ENCODE assay signal across 1 cellular context in the genomic region with DNA sequence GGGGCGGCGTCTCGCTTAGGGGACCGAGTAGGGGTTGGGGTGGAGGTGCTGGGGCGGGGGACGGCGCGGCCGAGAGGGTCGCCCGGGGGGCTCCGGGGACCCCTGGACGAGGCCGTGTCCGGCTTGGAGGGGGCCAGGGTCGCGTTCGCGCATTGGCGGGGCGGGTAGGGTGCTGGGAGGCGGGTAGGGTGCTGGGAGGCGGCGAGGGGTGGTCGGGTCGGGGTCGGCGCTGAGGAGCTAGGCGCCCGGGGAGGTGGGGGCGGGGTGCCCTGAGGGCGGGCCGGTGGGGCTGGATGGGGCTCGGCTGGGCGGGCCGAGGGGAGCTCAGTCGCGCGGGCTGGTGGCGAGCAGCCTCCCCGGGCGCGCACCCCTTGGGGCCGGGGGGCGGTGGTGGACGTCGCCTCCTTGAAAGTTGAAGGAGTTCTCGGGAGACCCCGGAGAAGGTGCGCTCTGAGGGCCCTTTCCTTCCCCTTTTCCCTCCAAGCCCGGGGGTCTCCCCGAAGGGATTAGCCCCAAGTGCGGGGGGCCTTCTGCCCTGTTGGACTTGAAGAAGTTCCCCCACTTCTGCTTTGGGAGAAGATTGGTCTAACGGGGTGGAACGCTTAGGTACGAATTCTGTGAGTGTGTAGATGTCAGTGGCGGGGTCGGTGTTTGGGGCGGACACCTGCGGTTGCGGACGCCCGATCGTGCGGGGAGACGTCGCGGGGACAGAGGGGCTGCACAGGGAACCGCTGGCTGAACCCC.
TF ChIP-seq lines count a peak whose summit lies in the region.

No MANE protein-coding gene starts in this region.

TF ChIP-seq in HEK293, 187 proteins besides CTCF, POLR2A, EP300 and RAD21 (continued from another document):
- TF ChIP-seq, protein P1, sequence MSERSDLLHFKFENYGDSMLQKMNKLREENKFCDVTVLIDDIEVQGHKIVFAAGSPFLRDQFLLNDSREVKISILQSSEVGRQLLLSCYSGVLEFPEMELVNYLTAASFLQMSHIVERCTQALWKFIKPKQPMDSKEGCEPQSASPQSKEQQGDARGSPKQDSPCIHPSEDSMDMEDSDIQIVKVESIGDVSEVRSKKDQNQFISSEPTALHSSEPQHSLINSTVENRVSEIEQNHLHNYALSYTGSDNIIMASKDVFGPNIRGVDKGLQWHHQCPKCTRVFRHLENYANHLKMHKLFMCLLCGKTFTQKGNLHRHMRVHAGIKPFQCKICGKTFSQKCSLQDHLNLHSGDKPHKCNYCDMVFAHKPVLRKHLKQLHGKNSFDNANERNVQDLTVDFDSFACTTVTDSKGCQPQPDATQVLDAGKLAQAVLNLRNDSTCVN (tag by site-specific recombination; optimal IDR thresholded peaks at IDR 0.05), result peak; percentile 40
- no peak for TF ChIP-seq PRDM2 (tag by site-specific recombination; IDR thresholded peaks at IDR 0.05; ENCODE audit: borderline replicate concordance)
- TF ChIP-seq ZFP37 (tag by site-specific recombination; IDR thresholded peaks at IDR 0.05), result peak; percentile 69; the same call in 1 of the 2 replicates
- TF ChIP-seq, protein P2, sequence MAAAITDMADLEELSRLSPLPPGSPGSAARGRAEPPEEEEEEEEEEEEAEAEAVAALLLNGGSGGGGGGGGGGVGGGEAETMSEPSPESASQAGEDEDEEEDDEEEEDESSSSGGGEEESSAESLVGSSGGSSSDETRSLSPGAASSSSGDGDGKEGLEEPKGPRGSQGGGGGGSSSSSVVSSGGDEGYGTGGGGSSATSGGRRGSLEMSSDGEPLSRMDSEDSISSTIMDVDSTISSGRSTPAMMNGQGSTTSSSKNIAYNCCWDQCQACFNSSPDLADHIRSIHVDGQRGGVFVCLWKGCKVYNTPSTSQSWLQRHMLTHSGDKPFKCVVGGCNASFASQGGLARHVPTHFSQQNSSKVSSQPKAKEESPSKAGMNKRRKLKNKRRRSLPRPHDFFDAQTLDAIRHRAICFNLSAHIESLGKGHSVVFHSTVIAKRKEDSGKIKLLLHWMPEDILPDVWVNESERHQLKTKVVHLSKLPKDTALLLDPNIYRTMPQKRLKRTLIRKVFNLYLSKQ (tag by site-specific recombination; IDR thresholded peaks at IDR 0.05; ENCODE audit: borderline replicate concordance), result no peak
- TF ChIP-seq PATZ1 (tag by site-specific recombination; IDR thresholded peaks at IDR 0.05), result no peak; the same call in none of the 2 replicates
- no peak for TF ChIP-seq ZNF473 (tag by site-specific recombination; IDR thresholded peaks at IDR 0.05)
- TF ChIP-seq, protein P3, sequence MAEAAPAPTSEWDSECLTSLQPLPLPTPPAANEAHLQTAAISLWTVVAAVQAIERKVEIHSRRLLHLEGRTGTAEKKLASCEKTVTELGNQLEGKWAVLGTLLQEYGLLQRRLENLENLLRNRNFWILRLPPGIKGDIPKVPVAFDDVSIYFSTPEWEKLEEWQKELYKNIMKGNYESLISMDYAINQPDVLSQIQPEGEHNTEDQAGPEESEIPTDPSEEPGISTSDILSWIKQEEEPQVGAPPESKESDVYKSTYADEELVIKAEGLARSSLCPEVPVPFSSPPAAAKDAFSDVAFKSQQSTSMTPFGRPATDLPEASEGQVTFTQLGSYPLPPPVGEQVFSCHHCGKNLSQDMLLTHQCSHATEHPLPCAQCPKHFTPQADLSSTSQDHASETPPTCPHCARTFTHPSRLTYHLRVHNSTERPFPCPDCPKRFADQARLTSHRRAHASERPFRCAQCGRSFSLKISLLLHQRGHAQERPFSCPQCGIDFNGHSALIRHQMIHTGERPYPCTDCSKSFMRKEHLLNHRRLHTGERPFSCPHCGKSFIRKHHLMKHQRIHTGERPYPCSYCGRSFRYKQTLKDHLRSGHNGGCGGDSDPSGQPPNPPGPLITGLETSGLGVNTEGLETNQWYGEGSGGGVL (tag by site-specific recombination; IDR thresholded peaks at IDR 0.05), result no peak
- TF ChIP-seq ZNF645 (tag by site-specific recombination; IDR thresholded peaks at IDR 0.05), result no peak
- TF ChIP-seq ZXDB (tag by site-specific recombination; IDR thresholded peaks at IDR 0.05), result peak; percentile 90
- TF ChIP-seq GLIS2 (tag by site-specific recombination; IDR thresholded peaks at IDR 0.05), result peak; percentile 84
- TF ChIP-seq, protein P4, sequence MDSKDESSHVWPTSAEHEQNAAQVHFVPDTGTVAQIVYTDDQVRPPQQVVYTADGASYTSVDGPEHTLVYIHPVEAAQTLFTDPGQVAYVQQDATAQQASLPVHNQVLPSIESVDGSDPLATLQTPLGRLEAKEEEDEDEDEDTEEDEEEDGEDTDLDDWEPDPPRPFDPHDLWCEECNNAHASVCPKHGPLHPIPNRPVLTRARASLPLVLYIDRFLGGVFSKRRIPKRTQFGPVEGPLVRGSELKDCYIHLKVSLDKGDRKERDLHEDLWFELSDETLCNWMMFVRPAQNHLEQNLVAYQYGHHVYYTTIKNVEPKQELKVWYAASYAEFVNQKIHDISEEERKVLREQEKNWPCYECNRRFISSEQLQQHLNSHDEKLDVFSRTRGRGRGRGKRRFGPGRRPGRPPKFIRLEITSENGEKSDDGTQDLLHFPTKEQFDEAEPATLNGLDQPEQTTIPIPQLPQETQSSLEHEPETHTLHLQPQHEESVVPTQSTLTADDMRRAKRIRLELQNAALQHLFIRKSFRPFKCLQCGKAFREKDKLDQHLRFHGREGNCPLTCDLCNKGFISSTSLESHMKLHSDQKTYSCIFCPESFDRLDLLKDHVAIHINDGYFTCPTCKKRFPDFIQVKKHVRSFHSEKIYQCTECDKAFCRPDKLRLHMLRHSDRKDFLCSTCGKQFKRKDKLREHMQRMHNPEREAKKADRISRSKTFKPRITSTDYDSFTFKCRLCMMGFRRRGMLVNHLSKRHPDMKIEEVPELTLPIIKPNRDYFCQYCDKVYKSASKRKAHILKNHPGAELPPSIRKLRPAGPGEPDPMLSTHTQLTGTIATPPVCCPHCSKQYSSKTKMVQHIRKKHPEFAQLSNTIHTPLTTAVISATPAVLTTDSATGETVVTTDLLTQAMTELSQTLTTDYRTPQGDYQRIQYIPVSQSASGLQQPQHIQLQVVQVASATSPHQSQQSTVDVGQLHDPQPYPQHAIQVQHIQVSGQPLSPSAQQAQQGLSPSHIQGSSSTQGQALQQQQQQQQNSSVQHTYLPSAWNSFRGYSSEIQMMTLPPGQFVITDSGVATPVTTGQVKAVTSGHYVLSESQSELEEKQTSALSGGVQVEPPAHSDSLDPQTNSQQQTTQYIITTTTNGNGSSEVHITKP (tag by site-specific recombination; IDR thresholded peaks at IDR 0.05), result peak; percentile 87
- TF ChIP-seq ZNF335 (tag by site-specific recombination; conservative IDR thresholded peaks at IDR 0.05), result peak; percentile 32
- TF ChIP-seq, protein P5, sequence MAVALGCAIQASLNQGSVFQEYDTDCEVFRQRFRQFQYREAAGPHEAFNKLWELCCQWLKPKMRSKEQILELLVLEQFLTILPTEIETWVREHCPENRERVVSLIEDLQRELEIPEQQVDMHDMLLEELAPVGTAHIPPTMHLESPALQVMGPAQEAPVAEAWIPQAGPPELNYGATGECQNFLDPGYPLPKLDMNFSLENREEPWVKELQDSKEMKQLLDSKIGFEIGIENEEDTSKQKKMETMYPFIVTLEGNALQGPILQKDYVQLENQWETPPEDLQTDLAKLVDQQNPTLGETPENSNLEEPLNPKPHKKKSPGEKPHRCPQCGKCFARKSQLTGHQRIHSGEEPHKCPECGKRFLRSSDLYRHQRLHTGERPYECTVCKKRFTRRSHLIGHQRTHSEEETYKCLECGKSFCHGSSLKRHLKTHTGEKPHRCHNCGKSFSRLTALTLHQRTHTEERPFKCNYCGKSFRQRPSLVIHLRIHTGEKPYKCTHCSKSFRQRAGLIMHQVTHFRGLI (tag by site-specific recombination; IDR thresholded peaks at IDR 0.05), result no peak
- TF ChIP-seq ZNF639 (tag by site-specific recombination; IDR thresholded peaks at IDR 0.05), result no peak
- no peak for TF ChIP-seq ZNF558 (tag by site-specific recombination; IDR thresholded peaks at IDR 0.05)
